In the genomic region with DNA sequence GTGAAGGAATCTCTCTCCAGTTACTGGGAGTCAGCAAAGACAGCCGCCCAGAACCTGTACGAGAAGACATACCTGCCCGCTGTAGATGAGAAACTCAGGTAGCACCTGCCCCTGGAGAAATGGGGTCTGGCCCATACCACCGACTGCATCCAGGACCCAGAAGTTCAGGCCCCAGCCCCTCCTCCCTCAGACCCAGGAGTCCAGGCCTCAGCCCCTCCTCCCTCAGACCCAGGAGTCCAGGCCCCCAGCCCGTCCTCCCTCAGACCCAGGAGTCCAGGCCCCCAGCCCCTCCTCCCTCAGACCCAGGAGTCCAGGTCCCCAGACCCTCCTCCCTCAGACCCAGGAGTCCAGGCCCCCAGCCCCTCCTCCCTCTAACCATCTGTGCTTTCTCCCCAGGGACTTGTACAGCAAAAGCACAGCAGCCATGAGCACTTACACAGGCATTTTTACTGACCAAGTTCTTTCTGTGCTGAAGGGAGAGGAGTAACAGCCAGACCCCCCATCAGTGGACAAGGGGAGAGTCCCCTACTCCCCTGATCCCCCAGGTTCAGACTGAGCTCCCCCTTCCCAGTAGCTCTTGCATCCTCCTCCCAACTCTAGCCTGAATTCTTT, we compare ENCODE assay signal across 15 cellular contexts. TPM values are rescaled to one million over a fixed set of nuclear protein-coding genes. Genes with fewer than 3 reads are reported as not detected.
DNase-seq lines count a peak whose midpoint lies in the region; ATAC-seq, FAIRE-seq and TF ChIP-seq lines count a peak whose summit lies in the region.
"Had no signal": no experiment of that assay in that cellular context is flagged by ENCODE, and none has a peak within 500 bp of the region (broad histone marks: within the 10 kb centered on the region; RNA-seq: fewer than 3 reads in every experiment).

No MANE protein-coding gene starts in this region.

- FAIRE-seq in GM12891 (lab: Jason Lieb, UNC): no peak
- FAIRE-seq: A204.1 had no signal

- H4K20me1 ChIP-seq in BLaER1 (no peaks in the 10 kb centered on the region), GM23338 (replicated peaks; ENCODE audit: insufficient read depth) (no peaks in the 10 kb centered on the region)

- H3K27me3 ChIP-seq in BLaER1 (no peaks in the 10 kb centered on the region), GM23338 (ENCODE audit: insufficient read depth) (no peaks in the 10 kb centered on the region)

- no peaks in the 10 kb centered on the region for H3K9me3 ChIP-seq in BLaER1
- H3K9me3 ChIP-seq: HAP-1 had no signal

- H3K27me3 Mint-ChIP-seq in GM23338 (ENCODE audit: insufficient read depth, low read depth, poor library complexity) (peaks cover 9% of the 10 kb centered on the region), endothelial cell (ENCODE audit: unreplicated experiment) (peaks cover 3% of the 10 kb centered on the region)

- H3K4me3 Mint-ChIP-seq in GM23338 (no peak overlapping the region; the same call in 2 of the 3 replicates), endothelial cell (ENCODE audit: unreplicated experiment) (no peak overlapping the region)

- no peaks in the 10 kb centered on the region for H3K9me2 ChIP-seq in GM23338 (ENCODE audit: insufficient read depth)

- H3K36me3 ChIP-seq in BLaER1: peaks cover 5% of the 10 kb centered on the region; the same call in 1 of the 2 replicates
- H3K36me3 ChIP-seq in GM23338 (ENCODE audit: insufficient read depth): no peaks in the 10 kb centered on the region

- peaks cover 2% of the 10 kb centered on the region; the same call in 1 of the 3 replicates for H3K4me1 Mint-ChIP-seq in GM23338
- peaks cover 2% of the 10 kb centered on the region for H3K4me1 Mint-ChIP-seq in endothelial cell (ENCODE audit: unreplicated experiment)

- H3K4me1 ChIP-seq in BLaER1: peaks cover 31% of the 10 kb centered on the region
- no peaks in the 10 kb centered on the region for H3K4me1 ChIP-seq in GM23338 (ENCODE audit: insufficient read depth)
- H3K4me1 ChIP-seq: HAP-1 had no signal

- no peak for ATAC-seq in GM23338

- H3K27ac ChIP-seq in BLaER1 (peak overlapping the region; percentile 65), GM23338 (ENCODE audit: low read depth) (no peak overlapping the region)
- H3K27ac ChIP-seq: C4-2B had no signal

- TF ChIP-seq CTCF in choroid plexus epithelial cell (conservative IDR thresholded peaks at IDR 0.05; ENCODE audit: low read depth, low read length) (no peak), GM23338 (conservative IDR thresholded peaks at IDR 0.05; ENCODE audit: low read depth in 2 of 2) (no peak), endothelial cell (IDR thresholded peaks at IDR 0.05; ENCODE audit: unreplicated experiment) (no peak)

- intact Hi-C loops in cardiac septum (cut with DNase I): no loop called here

- H2AFZ ChIP-seq in GM23338: no peak overlapping the region

- H3K27ac Mint-ChIP-seq in GM23338 (no peak overlapping the region), endothelial cell (ENCODE audit: unreplicated experiment) (no peak overlapping the region)

- H3K79me2 ChIP-seq in GM23338 (replicated peaks; ENCODE audit: insufficient read depth): no peaks in the 10 kb centered on the region

- H3K36me3 Mint-ChIP-seq in GM23338 (ENCODE audit: low read depth) (no peaks in the 10 kb centered on the region; the same call in 2 of the 3 replicates), endothelial cell (ENCODE audit: low read depth, unreplicated experiment) (no peaks in the 10 kb centered on the region)

- peak; percentile 7 for DNase-seq in NCI-H1694 (lab: John Stamatoyannopoulos, UW)
- peak; percentile 33 for DNase-seq in choroid plexus epithelial cell (ENCODE audit: low read depth)
- DNase-seq in myocyte (ENCODE audit: low read depth): peak; percentile 70
- no peak for DNase-seq in GM23338 (ENCODE audit: low spot score)
- DNase-seq in GM12891 (ENCODE audit: insufficient read length, low spot score): no peak
- DNase-seq in endothelial cell (ENCODE audit: low spot score): no peak
- no peak for DNase-seq in cardiac septum (ENCODE audit: low spot score)
- DNase-seq: NCI-H1048, NCI-H146, SW 1271 had no signal

- peak overlapping the region; percentile 64 for H3K4me2 ChIP-seq in BLaER1
- no peak overlapping the region for H3K4me2 ChIP-seq in GM23338

- H3F3A ChIP-seq in GM23338 (replicated peaks; ENCODE audit: low read depth): peaks cover 5% of the 10 kb centered on the region; the same call in 1 of the 2 replicates

- H3K9me3 Mint-ChIP-seq in GM23338 (no peaks in the 10 kb centered on the region; the same call in 2 of the 3 replicates), endothelial cell (ENCODE audit: unreplicated experiment) (no peaks in the 10 kb centered on the region)

- H3K4me3 ChIP-seq in BLaER1 (no peak overlapping the region), choroid plexus epithelial cell (ENCODE audit: low read depth, low read length) (no peak overlapping the region), GM23338 (no peak overlapping the region)
- H3K4me3 ChIP-seq: HAP-1 had no signal

- TF ChIP-seq POLR2A in GM12891 (IDR thresholded peaks at IDR 0.05; ENCODE audit: low read depth, low read length): no peak

- H3K9ac ChIP-seq in BLaER1: peak overlapping the region; percentile 68

TF ChIP-seq in GM12891, 5 proteins besides CTCF, POLR2A, EP300 and RAD21:
- TF ChIP-seq TAF1 (IDR thresholded peaks at IDR 0.05; ENCODE audit: low read depth, low read length) (no peak), SPI1 (IDR thresholded peaks at IDR 0.05; ENCODE audit: low read depth, low read length) (no peak), POLR2AphosphoS5 (IDR thresholded peaks at IDR 0.05; ENCODE audit: low read depth, low read length) (no peak), POU2F2 (IDR thresholded peaks at IDR 0.05; ENCODE audit: low read depth, low read length) (no peak)

RNA-seq across cellular contexts. Expression of gene APOC2, which starts 3.0 kb away (rescaled TPM):
- 4.8 and 8.8 TPM in 2 replicates for total RNA-seq in myocyte
- not detected for polyA plus RNA-seq in myocyte (2012)
- total RNA-seq in GM23338 (2014; rRNA removed; shearing (Covaris generic)): not detected in 2 replicates
- not detected in 2 replicates for polyA plus RNA-seq in GM23338 (2016; fragmentation: Nextera tagmentation; extraction: Ambion mirVana)
- not detected for polyA plus RNA-seq in GM12891 (2012; ENCODE audit: low read depth, missing spikeins)
- not detected for total RNA-seq in endothelial cell (ENCODE audit: unreplicated experiment)
- not detected for total RNA-seq in cardiac septum

RNA-seq across cellular contexts. Expression of gene CLPTM1, which starts 6.3 kb away (rescaled TPM):
- total RNA-seq in myocyte (73.2 and 91.7 TPM in 2 replicates), endothelial cell (ENCODE audit: unreplicated experiment) (144 TPM), cardiac septum (87.4 TPM)
- polyA plus RNA-seq in myocyte (2012): 117 TPM
- 70.6 and 71.5 TPM in 2 replicates for total RNA-seq in GM23338 (2014; rRNA removed; shearing (Covaris generic))
- 36.7 and 41.6 TPM in 2 replicates for polyA plus RNA-seq in GM23338 (2016; fragmentation: Nextera tagmentation; extraction: Ambion mirVana)
- polyA plus RNA-seq in GM12891 (2012; ENCODE audit: low read depth, missing spikeins): 34.0 TPM

RNA-seq across cellular contexts. Expression of gene APOC4, which starts 6.8 kb away (rescaled TPM):
- total RNA-seq in myocyte: not detected in 2 replicates
- not detected for polyA plus RNA-seq in myocyte (2012)
- total RNA-seq in GM23338 (2014; rRNA removed; shearing (Covaris generic)): not detected in 2 replicates
- polyA plus RNA-seq in GM23338 (2016; fragmentation: Nextera tagmentation; extraction: Ambion mirVana): not detected in 2 replicates
- 0.28 TPM for polyA plus RNA-seq in GM12891 (2012; ENCODE audit: low read depth, missing spikeins)
- total RNA-seq in endothelial cell (ENCODE audit: unreplicated experiment): not detected
- total RNA-seq in cardiac septum: not detected
- total RNA-seq: SK-MEL-5 had no signal

RNA-seq across cellular contexts. Expression of gene APOC1, which starts 34.5 kb away (rescaled TPM):
- total RNA-seq in myocyte (21.8 and 52.3 TPM in 2 replicates), endothelial cell (ENCODE audit: unreplicated experiment) (44.8 TPM), cardiac septum (7.3 TPM)
- 7.3 TPM for polyA plus RNA-seq in myocyte (2012)
- 25.4 and 26.8 TPM in 2 replicates for total RNA-seq in GM23338 (2014; rRNA removed; shearing (Covaris generic))
- polyA plus RNA-seq in GM23338 (2016; fragmentation: Nextera tagmentation; extraction: Ambion mirVana): 221 and 252 TPM in 2 replicates
- polyA plus RNA-seq in GM12891 (2012; ENCODE audit: low read depth, missing spikeins): 9.0 TPM

RNA-seq across cellular contexts. Expression of gene APOE, which starts 43.3 kb away (rescaled TPM):
- 4,388 and 5,075 TPM in 2 replicates for total RNA-seq in myocyte
- polyA plus RNA-seq in myocyte (2012): 34.2 TPM
- 1,391 and 1,438 TPM in 2 replicates for total RNA-seq in GM23338 (2014; rRNA removed; shearing (Covaris generic))
- polyA plus RNA-seq in GM23338 (2016; fragmentation: Nextera tagmentation; extraction: Ambion mirVana): 1,133 and 1,232 TPM in 2 replicates
- polyA plus RNA-seq in GM12891 (2012; ENCODE audit: low read depth, missing spikeins): 0.64 TPM
- 258 TPM for total RNA-seq in endothelial cell (ENCODE audit: unreplicated experiment)
- 26.6 TPM for total RNA-seq in cardiac septum

Comparison
In these comparisons a context has a peak if more than half of its experiments do, and no peak if none do; other contexts are left out.
1. DNase-seq: peak in NCI-H1694 (single experiment), choroid plexus epithelial cell (single experiment) and myocyte (single experiment); none in GM23338 (single experiment), GM12891 (single experiment), endothelial cell (single experiment) and cardiac septum (single experiment).